In genomic region chr10:62633976-62634375, GRCh38 we compare ENCODE assay signal across 18 cellular contexts.
DNase-seq lines count a peak whose midpoint lies in the region; ATAC-seq, FAIRE-seq and TF ChIP-seq lines count a peak whose summit lies in the region.
"Had no signal": no experiment of that assay in that cellular context is flagged by ENCODE, and none has a peak within 500 bp of the region (broad histone marks: within the 10 kb centered on the region; RNA-seq: fewer than 3 reads in every experiment).

No MANE protein-coding gene starts in this region.

- no peaks in the 10 kb centered on the region for H3K27me3 Mint-ChIP-seq in natural killer cell treated with Interleukin-12 subunit alpha and Interleukin-12 subunit beta and Interleukin-15 and Interleukin-18, amount 100 ng/mL, for 72 hours
- no peaks in the 10 kb centered on the region for H3K27me3 Mint-ChIP-seq in natural killer cell (ENCODE audit: low read depth in 2 of 2)
- H3K27me3 Mint-ChIP-seq: CD4-positive, alpha-beta memory T cell had no signal

- H3K4me3 Mint-ChIP-seq in natural killer cell treated with Interleukin-12 subunit alpha and Interleukin-12 subunit beta and Interleukin-15 and Interleukin-18, amount 100 ng/mL, for 72 hours, result peak overlapping the region; percentile 0
- no peak overlapping the region for H3K4me3 Mint-ChIP-seq in natural killer cell
- H3K4me3 Mint-ChIP-seq: CD4-positive, alpha-beta memory T cell; H9 had no signal

- no peak overlapping the region for H3K4me3 ChIP-seq in neutrophil (ENCODE audit: low read depth in 1 of 2, low read length in 1 of 2)

- H3K27ac ChIP-seq in neutrophil, result peak overlapping the region; percentile 79
- H3K27ac ChIP-seq: KMS-11 had no signal

- no peak for DNase-seq in natural killer cell treated with Interleukin-12 subunit alpha and Interleukin-12 subunit beta and Interleukin-15 and Interleukin-18, amount 100 ng/mL, for 72 hours (ENCODE audit: low spot score)
- DNase-seq in natural killer cell, result no peak
- DNase-seq in GM19239 (ENCODE audit: insufficient read length, low spot score), result no peak
- no peak for DNase-seq in DMS 273 treated with DMSO at 0.1 percent for 48 hours (lab: John Stamatoyannopoulos, UW)
- DNase-seq in NCI-H510A (lab: John Stamatoyannopoulos, UW), result no peak
- DNase-seq: 8988T; C1 segment of cervical spinal cord; CD4-positive, alpha-beta memory T cell; DMS153; DMS79 treated with DMSO at 0.1 percent for 48 hours; GDM1; GOT3; H9 had no signal

- H3K9me3 Mint-ChIP-seq in natural killer cell treated with Interleukin-12 subunit alpha and Interleukin-12 subunit beta and Interleukin-15 and Interleukin-18, amount 100 ng/mL, for 72 hours, result no peaks in the 10 kb centered on the region
- no peaks in the 10 kb centered on the region for H3K9me3 Mint-ChIP-seq in natural killer cell
- H3K9me3 Mint-ChIP-seq: CD4-positive, alpha-beta memory T cell had no signal

- no peak for TF ChIP-seq CTCF in natural killer cell (IDR thresholded peaks at IDR 0.05)
- no peak for TF ChIP-seq CTCF in neutrophil (IDR thresholded peaks at IDR 0.05)

- H3K9me3 ChIP-seq in neutrophil, result no peaks in the 10 kb centered on the region

- intact Hi-C loops in natural killer cell (cut with micrococcal nuclease), result loop anchor here (5.0 kb wide), 1 partner anchor 247 kb away; no protein-coding TSS in a partner anchor

- H3K36me3 ChIP-seq in neutrophil, result no peaks in the 10 kb centered on the region

- no peak for ATAC-seq in natural killer cell treated with Interleukin-12 subunit alpha and Interleukin-12 subunit beta and Interleukin-15 and Interleukin-18, amount 100 ng/mL, for 72 hours
- no peak for ATAC-seq in natural killer cell
- no peak for ATAC-seq in HG03095 (IDR thresholded peaks at IDR 0.05; ENCODE audit: unreplicated experiment)
- ATAC-seq: HepG2 had no signal

- no peaks in the 10 kb centered on the region for H3K36me3 Mint-ChIP-seq in natural killer cell treated with Interleukin-12 subunit alpha and Interleukin-12 subunit beta and Interleukin-15 and Interleukin-18, amount 100 ng/mL, for 72 hours
- H3K36me3 Mint-ChIP-seq in natural killer cell, result no peaks in the 10 kb centered on the region
- H3K36me3 Mint-ChIP-seq: CD4-positive, alpha-beta memory T cell had no signal

- no peaks in the 10 kb centered on the region for H3K27me3 ChIP-seq in neutrophil

- H3K27ac Mint-ChIP-seq in natural killer cell treated with Interleukin-12 subunit alpha and Interleukin-12 subunit beta and Interleukin-15 and Interleukin-18, amount 100 ng/mL, for 72 hours, result no peak overlapping the region
- peak overlapping the region in 1 of 2 donors; percentile 99 for H3K27ac Mint-ChIP-seq in natural killer cell
- H3K27ac Mint-ChIP-seq: H9 had no signal

- H3K4me1 Mint-ChIP-seq in natural killer cell treated with Interleukin-12 subunit alpha and Interleukin-12 subunit beta and Interleukin-15 and Interleukin-18, amount 100 ng/mL, for 72 hours (ENCODE audit: low read depth in 2 of 2), result peaks cover 25 to 31% of the 10 kb centered on the region in 2 donors
- H3K4me1 Mint-ChIP-seq in natural killer cell, result peaks cover 19 to 23% of the 10 kb centered on the region in 2 donors
- H3K4me1 Mint-ChIP-seq: H9 had no signal

- peak; percentile 66 for FAIRE-seq in GM19239 (lab: Jason Lieb, UNC)
- FAIRE-seq: HepG2, HTR-8/SVneo had no signal

- peaks cover 77 to 79% of the 10 kb centered on the region in 2 experiments for H3K4me1 ChIP-seq in neutrophil (ENCODE audit: control insufficient read depth in 1 of 2, insufficient read depth in 1 of 2, low read depth in 1 of 2, low read length in 1 of 2)
